ENCODE assay signal across 19 cellular contexts in genomic region chr22:19912236-19912999, GRCh38. TPM values are rescaled to one million over a fixed set of nuclear protein-coding genes. Genes with fewer than 3 reads are reported as not detected.
DNase-seq lines count a peak whose midpoint lies in the region; ATAC-seq, FAIRE-seq and TF ChIP-seq lines count a peak whose summit lies in the region.
"Had no signal": no experiment of that assay in that cellular context is flagged by ENCODE, and none has a peak within 500 bp of the region (broad histone marks: within the 10 kb centered on the region; RNA-seq: fewer than 3 reads in every experiment).

No MANE protein-coding gene starts in this region.

- TF ChIP-seq POLR2A in HepG2 (IDR thresholded peaks at IDR 0.05; ENCODE audit: insufficient read depth in 1 of 2, low read depth in 2 of 2, low read length in 2 of 2) (no peak), right lobe of liver (IDR thresholded peaks at IDR 0.05) (no peak), thyroid gland (IDR thresholded peaks at IDR 0.05) (peak in 1 of 2 donors; percentile 25), gastroesophageal sphincter (IDR thresholded peaks at IDR 0.05) (no peak)

- H3K9me3 ChIP-seq in HepG2 (ENCODE audit: low read length) (0 out of 2 replicates have a peak, but pooled peaks cover 4% of the 10 kb centered on the region), right lobe of liver (no peaks in the 10 kb centered on the region), hepatocyte (ENCODE audit: low read depth) (no peaks in the 10 kb centered on the region), thyroid gland (no peaks in the 10 kb centered on the region), gastroesophageal sphincter (no peaks in the 10 kb centered on the region)
- H3K9me3 ChIP-seq: ovary, upper lobe of right lung had no signal

- H3K27me3 ChIP-seq in HepG2 (ENCODE audit: control insufficient read depth in 1 of 2, insufficient read depth in 2 of 2, low read length in 2 of 2) (no peaks in the 10 kb centered on the region), right lobe of liver (no peaks in the 10 kb centered on the region), hepatocyte (no peaks in the 10 kb centered on the region), thyroid gland (no peaks in the 10 kb centered on the region), gastroesophageal sphincter (no peaks in the 10 kb centered on the region)
- H3K27me3 ChIP-seq: dorsolateral prefrontal cortex, heart right ventricle, ovary, upper lobe of right lung had no signal

- no peak overlapping the region for H3K9ac ChIP-seq in HepG2 (ENCODE audit: insufficient read depth, low read depth, low read length)

- peak; percentile 56 for ATAC-seq in HepG2
- ATAC-seq in right lobe of liver, result no peak
- ATAC-seq in gastroesophageal sphincter, result no peak
- ATAC-seq: upper lobe of right lung had no signal

- peak; percentile 34; the same call in 1 of the 2 replicates for TF ChIP-seq CTCF in HepG2 (CRISPR knock-in tag; IDR thresholded peaks at IDR 0.05)
- TF ChIP-seq CTCF in right lobe of liver (IDR thresholded peaks at IDR 0.05), result no peak
- TF ChIP-seq CTCF in hepatocyte (IDR thresholded peaks at IDR 0.05; ENCODE audit: poor library complexity), result peak; percentile 4
- TF ChIP-seq CTCF in thyroid gland (IDR thresholded peaks at IDR 0.05), result no peak
- no peak for TF ChIP-seq CTCF in gastroesophageal sphincter (IDR thresholded peaks at IDR 0.05)

- H3K27ac ChIP-seq in HepG2 (ENCODE audit: extremely low read length, insufficient read depth, low read length) (no peak overlapping the region), right lobe of liver (no peak overlapping the region), hepatocyte (no peak overlapping the region), thyroid gland (peak overlapping the region in 1 of 3 donors; percentile 61), gastroesophageal sphincter (no peak overlapping the region)
- H3K27ac ChIP-seq: heart right ventricle, ovary, upper lobe of right lung had no signal

- H4K20me1 ChIP-seq in HepG2 (ENCODE audit: insufficient read depth, low read length) (no peaks in the 10 kb centered on the region; the same call in 1 of the 2 replicates), hepatocyte (ENCODE audit: insufficient read depth, poor library complexity, severe bottlenecking) (no peaks in the 10 kb centered on the region)

- in situ Hi-C loops in HepG2 (cut with HindIII; ENCODE audit: extremely low pct_ligation_motif_present, low pct_unique_long_range_greater_than_20kb), result loop anchor here (10.0 kb wide), 1 partner anchor 158 kb away; no protein-coding TSS in a partner anchor

- WGBS in HepG2 (ENCODE audit: low lambda C conversion rate), result 84% methylated on average over 9 of the region's 20 CpGs
- 70% methylated on average over 5 of the region's 20 CpGs for WGBS in right lobe of liver (ENCODE audit: insufficient coverage, low coverage, low lambda C conversion rate, missing lambda C conversion rate)
- WGBS in hepatocyte (ENCODE audit: low lambda C conversion rate, missing lambda C conversion rate), result 77% methylated on average over 20 of the region's 20 CpGs
- 50 to 57% methylated on average over 9 to 12 of the region's 20 CpGs for WGBS in thyroid gland, 2 donors
- 70% methylated on average over 6 of the region's 20 CpGs; no CpG with 5 or more reads in 1 of the 2 donors for WGBS in gastroesophageal sphincter (ENCODE audit: low coverage in 1 of 2), 2 donors

- POLR2A ChIA-PET in HepG2 (lab: Yijun Ruan, JAX), result interaction anchor here (1.5 kb wide), 1 partner anchor 30 kb away, joined by 4 read pairs; no protein-coding TSS in a partner anchor

- H3K4me1 ChIP-seq in HepG2 (ENCODE audit: insufficient read depth, low read length) (peaks cover 10% of the 10 kb centered on the region), right lobe of liver (peaks cover 0 to 3% (median 0%) of the 10 kb centered on the region in 4 donors), hepatocyte (ENCODE audit: insufficient read depth) (no peaks in the 10 kb centered on the region), thyroid gland (peaks cover 12 to 15% of the 10 kb centered on the region in 2 donors), gastroesophageal sphincter (no peaks in the 10 kb centered on the region)
- H3K4me1 ChIP-seq: heart right ventricle, upper lobe of right lung had no signal

- TF ChIP-seq EP300 in HepG2 (IDR thresholded peaks at IDR 0.05; ENCODE audit: low read depth in 2 of 2, low read length in 2 of 2) (no peak), HepG2 (CRISPR knock-in tag; IDR thresholded peaks at IDR 0.05; ENCODE audit: borderline replicate concordance) (no peak), gastroesophageal sphincter (IDR thresholded peaks at IDR 0.05) (no peak)

- FAIRE-seq in HepG2 (lab: Jason Lieb, UNC), result no peak

- H2AFZ ChIP-seq in HepG2 (ENCODE audit: low read length) (no peak overlapping the region), hepatocyte (no peak overlapping the region)

- no TSS peak for BruUV-seq in HepG2 (replicated peaks; lab: Mats Ljungman, UMichigan)

- no peak for DNase-seq in HepG2 (ENCODE audit: low spot score)
- no peak for DNase-seq in right lobe of liver
- DNase-seq in hepatocyte (ENCODE audit: low spot score), result no peak
- peak; percentile 95 to 96 for DNase-seq in thyroid gland
- DNase-seq in NCI-H1048 (lab: John Stamatoyannopoulos, UW), result no peak
- DNase-seq: activated CD4-positive, alpha-beta T cell treated with anti-CD3 and anti-CD28 coated beads for 1 hour; activated CD8-positive, alpha-beta memory T cell treated with anti-CD3 and anti-CD28 coated beads, Interleukin-2, amount 50 U/mL, for 4 hours; activated naive CD4-positive, alpha-beta T cell treated with anti-CD3 and anti-CD28 coated beads, Interleukin-2, amount 50 U/mL, for 16 hours; DMS79 treated with DMSO at 0.1 percent for 48 hours; dorsolateral prefrontal cortex; heart right ventricle; NCI-H1417 treated with DMSO at 0.1 percent for 48 hours; NCI-H345; ovary; SHP77 treated with DMSO at 0.1 percent for 48 hours; stimulated activated naive CD4-positive, alpha-beta T cell; T-helper 2 cell; upper lobe of right lung had no signal

- no peaks in the 10 kb centered on the region for H3K9me2 ChIP-seq in hepatocyte (replicated peaks; ENCODE audit: insufficient read depth)

- TF ChIP-seq RAD21 in HepG2 (CRISPR knock-in tag; IDR thresholded peaks at IDR 0.05), result no peak

- H3K4me3 ChIP-seq in HepG2 (replicated peaks in 1 of 3; ENCODE audit: insufficient read depth in 1 of 3, low read depth in 2 of 3, low read length in 3 of 3) (no peak overlapping the region), right lobe of liver (no peak overlapping the region), hepatocyte (no peak overlapping the region), thyroid gland (replicated peaks in 1 of 3) (no peak overlapping the region), gastroesophageal sphincter (no peak overlapping the region)
- H3K4me3 ChIP-seq: dorsolateral prefrontal cortex, heart right ventricle, ovary, upper lobe of right lung had no signal

- intact Hi-C loops in HepG2 (cut with micrococcal nuclease; ENCODE audit: unreplicated experiment), result no loop called here
- intact Hi-C loops in right lobe of liver (cut with DNase I), result loop anchor here (5.0 kb wide), 1 partner anchor 180 kb away; no protein-coding TSS in a partner anchor
- intact Hi-C loops in thyroid gland (cut with DNase I), result loop anchor here (5.0 kb wide), 1 partner anchor 45 kb away; no protein-coding TSS in a partner anchor

- H3K79me2 ChIP-seq in HepG2 (ENCODE audit: insufficient read depth, low read length), result no peaks in the 10 kb centered on the region
- no peaks in the 10 kb centered on the region for H3K79me2 ChIP-seq in hepatocyte

- H3K36me3 ChIP-seq in HepG2 (replicated peaks in 1 of 2; ENCODE audit: control insufficient read depth in 1 of 2, insufficient read depth in 2 of 2, low read length in 2 of 2) (peaks cover 22 to 59% of the 10 kb centered on the region in 2 experiments; a peak in 4 of 5 replicates), right lobe of liver (peaks cover 0 to 37% (median 12%) of the 10 kb centered on the region in 4 donors), hepatocyte (replicated peaks; ENCODE audit: insufficient read depth, low read depth) (no peaks in the 10 kb centered on the region), thyroid gland (peaks cover 23 to 26% of the 10 kb centered on the region in 2 donors), gastroesophageal sphincter (peaks cover 0 to 89% of the 10 kb centered on the region in 2 donors)
- H3K36me3 ChIP-seq: ovary had no signal

- no peak overlapping the region for H3K4me2 ChIP-seq in HepG2 (ENCODE audit: low read depth, low read length)
- no peak overlapping the region for H3K4me2 ChIP-seq in hepatocyte

- CTCF ChIA-PET in HepG2 (lab: Yijun Ruan, JAX; ENCODE audit: low intra/inter-chr PET ratio, low total read pairs), result no interaction called here

RNA-seq across cellular contexts. Expression of gene COMT, which starts 29.2 kb away (rescaled TPM):
- 144 and 162 TPM in 2 replicates for total RNA-seq in HepG2 (2016; rRNA removed; fragmentation: Illumina TruSeq; extraction: Trizol)
- 44.0 and 61.5 TPM in 2 replicates for total RNA-seq in HepG2 (2016; cell fraction: cytosol; rRNA removed; fragmentation: Illumina TruSeq; extraction: Trizol; ENCODE audit: low read depth)
- 127 and 167 TPM in 2 replicates for total RNA-seq in HepG2 (2016; cell fraction: insoluble cytoplasmic fraction; rRNA removed; fragmentation: Illumina TruSeq; extraction: Trizol)
- total RNA-seq in HepG2 (2016; cell fraction: membrane; rRNA removed; fragmentation: Illumina TruSeq; extraction: Trizol), result 60.4 and 90.3 TPM in 2 replicates
- total RNA-seq in HepG2 (2016; cell fraction: nucleus; rRNA removed; fragmentation: Illumina TruSeq; extraction: Trizol), result 92.2 and 95.4 TPM in 2 replicates
- 156 and 194 TPM in 2 replicates for polyA plus RNA-seq in HepG2 (2011; rRNA removed)
- polyA plus RNA-seq in HepG2 (2011; cell fraction: cytosol; rRNA removed), result 185 and 260 TPM in 2 replicates
- 192 TPM in 2 replicates for polyA plus RNA-seq in HepG2 (2011; cell fraction: nucleus; rRNA removed)
- 90.6 and 123 TPM in 2 replicates for polyA plus RNA-seq in HepG2 (2012)
- 59.9 and 87.6 TPM in 2 replicates for polyA plus RNA-seq in HepG2 (2016; cell fraction: cytosol; fragmentation: Illumina TruSeq; extraction: Trizol; ENCODE audit: low read depth)
- 139 and 159 TPM in 2 replicates for polyA plus RNA-seq in HepG2 (2016; cell fraction: insoluble cytoplasmic fraction; fragmentation: Illumina TruSeq; extraction: Trizol; ENCODE audit: low read depth)
- 62.3 and 85.6 TPM in 2 replicates for polyA plus RNA-seq in HepG2 (2016; cell fraction: membrane; fragmentation: Illumina TruSeq; extraction: Trizol; ENCODE audit: low read depth)
- polyA plus RNA-seq in HepG2 (2016; cell fraction: nucleus; fragmentation: Illumina TruSeq; extraction: Trizol; ENCODE audit: insufficient read depth, low read depth), result 155 and 158 TPM in 2 replicates
- polyA minus RNA-seq in HepG2 (2011; rRNA and poly(A)+ RNA removed; ENCODE audit: low replicate concordance), result 32.2 and 191 TPM in 2 replicates
- 76.6 and 84.9 TPM in 2 replicates for polyA minus RNA-seq in HepG2 (2011; cell fraction: cytosol; rRNA and poly(A)+ RNA removed)
- polyA minus RNA-seq in HepG2 (2011; cell fraction: nucleus; rRNA and poly(A)+ RNA removed), result 33.6 and 36.1 TPM in 2 replicates
- 100 to 1,000 TPM; 144 to 270 (median 200) TPM for total RNA-seq in right lobe of liver
- total RNA-seq in hepatocyte, result 74.5 and 78.2 TPM in 2 replicates
- polyA plus RNA-seq in hepatocyte, result 129 and 153 TPM in 2 replicates
- total RNA-seq in thyroid gland, result 100 to 1,000 TPM in 3 of 4 donors, 10 to 100 TPM in 1; 92.6 to 216 (median 138) TPM
- total RNA-seq in gastroesophageal sphincter, result 100 to 1,000 TPM; 105 to 235 (median 208) TPM

RNA-seq across cellular contexts. Expression of gene TXNRD2, which starts 29.2 kb away (rescaled TPM):
- total RNA-seq in HepG2 (2016; rRNA removed; fragmentation: Illumina TruSeq; extraction: Trizol), result 16.4 and 18.6 TPM in 2 replicates
- total RNA-seq in HepG2 (2016; cell fraction: cytosol; rRNA removed; fragmentation: Illumina TruSeq; extraction: Trizol; ENCODE audit: low read depth), result 4.6 and 5.3 TPM in 2 replicates
- 16.6 and 20.5 TPM in 2 replicates for total RNA-seq in HepG2 (2016; cell fraction: insoluble cytoplasmic fraction; rRNA removed; fragmentation: Illumina TruSeq; extraction: Trizol)
- total RNA-seq in HepG2 (2016; cell fraction: membrane; rRNA removed; fragmentation: Illumina TruSeq; extraction: Trizol), result 7.4 and 8.1 TPM in 2 replicates
- total RNA-seq in HepG2 (2016; cell fraction: nucleus; rRNA removed; fragmentation: Illumina TruSeq; extraction: Trizol), result 17.3 and 19.7 TPM in 2 replicates
- polyA plus RNA-seq in HepG2 (2011; rRNA removed), result 17.5 and 23.4 TPM in 2 replicates
- 11.8 and 19.6 TPM in 2 replicates for polyA plus RNA-seq in HepG2 (2011; cell fraction: cytosol; rRNA removed)
- 74.7 and 94.3 TPM in 2 replicates for polyA plus RNA-seq in HepG2 (2011; cell fraction: nucleus; rRNA removed)
- polyA plus RNA-seq in HepG2 (2012), result 11.2 and 13.2 TPM in 2 replicates
- 3.6 and 4.0 TPM in 2 replicates for polyA plus RNA-seq in HepG2 (2016; cell fraction: cytosol; fragmentation: Illumina TruSeq; extraction: Trizol; ENCODE audit: low read depth)
- 17.8 and 20.1 TPM in 2 replicates for polyA plus RNA-seq in HepG2 (2016; cell fraction: insoluble cytoplasmic fraction; fragmentation: Illumina TruSeq; extraction: Trizol; ENCODE audit: low read depth)
- 5.9 and 6.5 TPM in 2 replicates for polyA plus RNA-seq in HepG2 (2016; cell fraction: membrane; fragmentation: Illumina TruSeq; extraction: Trizol; ENCODE audit: low read depth)
- 34.4 and 34.7 TPM in 2 replicates for polyA plus RNA-seq in HepG2 (2016; cell fraction: nucleus; fragmentation: Illumina TruSeq; extraction: Trizol; ENCODE audit: insufficient read depth, low read depth)
- 28.2 and 29.9 TPM in 2 replicates for polyA minus RNA-seq in HepG2 (2011; rRNA and poly(A)+ RNA removed; ENCODE audit: low replicate concordance)
- polyA minus RNA-seq in HepG2 (2011; cell fraction: cytosol; rRNA and poly(A)+ RNA removed), result 10.6 and 12.9 TPM in 2 replicates
- polyA minus RNA-seq in HepG2 (2011; cell fraction: nucleus; rRNA and poly(A)+ RNA removed), result 24.5 and 27.3 TPM in 2 replicates
- total RNA-seq in right lobe of liver, result 10 to 100 TPM; 35.9 to 47.8 (median 44.3) TPM
- total RNA-seq in hepatocyte, result 0.60 TPM in 1 of 2 replicates, not detected in the other
- 1.6 and 2.1 TPM in 2 replicates for polyA plus RNA-seq in hepatocyte
- 10 to 100 TPM; 19.5 to 34.5 (median 25.6) TPM for total RNA-seq in thyroid gland
- total RNA-seq in gastroesophageal sphincter, result 10 to 100 TPM; 16.7 to 33.1 (median 20.3) TPM

RNA-seq across cellular contexts. Expression of gene GNB1L, which starts 57.7 kb away (rescaled TPM):
- total RNA-seq in HepG2 (2016; rRNA removed; fragmentation: Illumina TruSeq; extraction: Trizol) (7.4 and 7.7 TPM in 2 replicates), right lobe of liver (1 to 10 TPM; 1.4 to 3.2 (median 2.7) TPM), hepatocyte (2.6 and 4.1 TPM in 2 replicates), thyroid gland (1 to 10 TPM; 1.8 to 5.1 (median 4.5) TPM), gastroesophageal sphincter (1 to 10 TPM; 4.8 to 8.7 (median 7.4) TPM)
- 2.1 and 3.2 TPM in 2 replicates for total RNA-seq in HepG2 (2016; cell fraction: cytosol; rRNA removed; fragmentation: Illumina TruSeq; extraction: Trizol; ENCODE audit: low read depth)
- total RNA-seq in HepG2 (2016; cell fraction: insoluble cytoplasmic fraction; rRNA removed; fragmentation: Illumina TruSeq; extraction: Trizol), result 7.8 and 8.7 TPM in 2 replicates
- 4.1 and 4.4 TPM in 2 replicates for total RNA-seq in HepG2 (2016; cell fraction: membrane; rRNA removed; fragmentation: Illumina TruSeq; extraction: Trizol)
- total RNA-seq in HepG2 (2016; cell fraction: nucleus; rRNA removed; fragmentation: Illumina TruSeq; extraction: Trizol), result 4.8 and 5.3 TPM in 2 replicates
- polyA plus RNA-seq in HepG2 (2011; rRNA removed) (2.1 and 2.5 TPM in 2 replicates), hepatocyte (8.5 TPM in 2 replicates)
- 1.7 and 3.9 TPM in 2 replicates for polyA plus RNA-seq in HepG2 (2011; cell fraction: cytosol; rRNA removed)
- 4.7 and 6.8 TPM in 2 replicates for polyA plus RNA-seq in HepG2 (2011; cell fraction: nucleus; rRNA removed)
- 2.4 and 4.1 TPM in 2 replicates for polyA plus RNA-seq in HepG2 (2012)
- 1.7 and 2.3 TPM in 2 replicates for polyA plus RNA-seq in HepG2 (2016; cell fraction: cytosol; fragmentation: Illumina TruSeq; extraction: Trizol; ENCODE audit: low read depth)
- polyA plus RNA-seq in HepG2 (2016; cell fraction: insoluble cytoplasmic fraction; fragmentation: Illumina TruSeq; extraction: Trizol; ENCODE audit: low read depth), result 5.9 and 6.5 TPM in 2 replicates
- polyA plus RNA-seq in HepG2 (2016; cell fraction: membrane; fragmentation: Illumina TruSeq; extraction: Trizol; ENCODE audit: low read depth), result 2.8 and 3.1 TPM in 2 replicates
- polyA plus RNA-seq in HepG2 (2016; cell fraction: nucleus; fragmentation: Illumina TruSeq; extraction: Trizol; ENCODE audit: insufficient read depth, low read depth), result 4.2 and 7.0 TPM in 2 replicates
- 2.4 and 4.9 TPM in 2 replicates for polyA minus RNA-seq in HepG2 (2011; rRNA and poly(A)+ RNA removed; ENCODE audit: low replicate concordance)
- 1.7 and 2.4 TPM in 2 replicates for polyA minus RNA-seq in HepG2 (2011; cell fraction: cytosol; rRNA and poly(A)+ RNA removed)
- polyA minus RNA-seq in HepG2 (2011; cell fraction: nucleus; rRNA and poly(A)+ RNA removed), result 0.75 and 1.8 TPM in 2 replicates

RNA-seq across cellular contexts. Expression of gene RTL10, which starts 57.7 kb away (rescaled TPM):
- total RNA-seq in HepG2 (2016; rRNA removed; fragmentation: Illumina TruSeq; extraction: Trizol) (14.1 and 17.6 TPM in 2 replicates), right lobe of liver (1 to 10 TPM; 6.4 to 9.1 (median 6.6) TPM), hepatocyte (12.3 and 15.9 TPM in 2 replicates), thyroid gland (10 to 100 TPM; 18.1 to 26.4 (median 23.7) TPM), gastroesophageal sphincter (10 to 100 TPM in 2 of 4 donors, 1 to 10 TPM in 2; 6.6 to 15.9 (median 10.4) TPM)
- 2.4 and 2.6 TPM in 2 replicates for total RNA-seq in HepG2 (2016; cell fraction: cytosol; rRNA removed; fragmentation: Illumina TruSeq; extraction: Trizol; ENCODE audit: low read depth)
- 10.3 and 13.8 TPM in 2 replicates for total RNA-seq in HepG2 (2016; cell fraction: insoluble cytoplasmic fraction; rRNA removed; fragmentation: Illumina TruSeq; extraction: Trizol)
- total RNA-seq in HepG2 (2016; cell fraction: membrane; rRNA removed; fragmentation: Illumina TruSeq; extraction: Trizol), result 6.4 and 6.7 TPM in 2 replicates
- 15.1 and 15.3 TPM in 2 replicates for total RNA-seq in HepG2 (2016; cell fraction: nucleus; rRNA removed; fragmentation: Illumina TruSeq; extraction: Trizol)
- polyA plus RNA-seq in HepG2 (2011; rRNA removed) (15.8 and 18.2 TPM in 2 replicates), hepatocyte (12.9 and 13.0 TPM in 2 replicates)
- polyA plus RNA-seq in HepG2 (2011; cell fraction: cytosol; rRNA removed), result 8.3 and 9.5 TPM in 2 replicates
- 47.3 and 53.1 TPM in 2 replicates for polyA plus RNA-seq in HepG2 (2011; cell fraction: nucleus; rRNA removed)
- 11.3 and 11.9 TPM in 2 replicates for polyA plus RNA-seq in HepG2 (2012)
- polyA plus RNA-seq in HepG2 (2016; cell fraction: cytosol; fragmentation: Illumina TruSeq; extraction: Trizol; ENCODE audit: low read depth), result 1.3 and 1.5 TPM in 2 replicates
- polyA plus RNA-seq in HepG2 (2016; cell fraction: insoluble cytoplasmic fraction; fragmentation: Illumina TruSeq; extraction: Trizol; ENCODE audit: low read depth), result 8.2 and 12.3 TPM in 2 replicates
- polyA plus RNA-seq in HepG2 (2016; cell fraction: membrane; fragmentation: Illumina TruSeq; extraction: Trizol; ENCODE audit: low read depth), result 2.5 and 3.1 TPM in 2 replicates
- 23.5 and 25.4 TPM in 2 replicates for polyA plus RNA-seq in HepG2 (2016; cell fraction: nucleus; fragmentation: Illumina TruSeq; extraction: Trizol; ENCODE audit: insufficient read depth, low read depth)
- polyA minus RNA-seq in HepG2 (2011; rRNA and poly(A)+ RNA removed; ENCODE audit: low replicate concordance), result 46.0 and 112 TPM in 2 replicates
- 8.4 and 10.0 TPM in 2 replicates for polyA minus RNA-seq in HepG2 (2011; cell fraction: cytosol; rRNA and poly(A)+ RNA removed)
- 21.9 and 23.7 TPM in 2 replicates for polyA minus RNA-seq in HepG2 (2011; cell fraction: nucleus; rRNA and poly(A)+ RNA removed)

Comparison
In these comparisons a context has a peak if more than half of its experiments do, and no peak if none do; other contexts are left out.
1. CTCF ChIP-seq: peak in HepG2 (single experiment) and hepatocyte (single experiment); none in right lobe of liver (0 of 4), thyroid gland (0 of 6) and gastroesophageal sphincter (0 of 4).
2. DNase-seq: peak in thyroid gland (2 of 2); none in HepG2 (single experiment), right lobe of liver (0 of 3), hepatocyte (single experiment) and NCI-H1048 (single experiment).